ENCODE assay signal across 35 cellular contexts in the genomic region with DNA sequence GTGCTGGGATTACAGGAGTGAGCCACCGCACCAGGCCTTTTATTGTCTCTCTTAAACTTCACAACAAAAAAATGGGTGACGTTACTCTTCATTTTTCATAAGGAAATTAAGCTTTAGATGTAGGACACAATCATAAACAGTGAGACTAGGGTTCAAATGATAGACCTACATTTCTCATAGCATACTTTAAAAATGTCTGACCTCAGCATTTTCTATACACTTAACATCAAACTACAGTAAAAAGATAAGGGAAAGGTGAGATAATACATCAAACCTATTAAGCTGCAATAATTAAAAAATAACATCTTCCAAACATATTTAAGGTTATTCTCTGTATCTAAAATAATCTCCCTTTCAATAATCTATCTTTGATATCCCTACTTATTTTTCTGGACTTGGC.
"Had no signal": no experiment of that assay in that cellular context is flagged by ENCODE, and none has a peak within 500 bp of the region (broad histone marks: within the 10 kb centered on the region; RNA-seq: fewer than 3 reads in every experiment).

No MANE protein-coding gene starts in this region.

- DNase-seq: Karpas-422, Kasumi-1, MG63, MM.1S, MV-4-11, NCI-H1048, NCI-H1092, NCI-H1092 treated with DMSO at 0.1 percent for 48 hours, NCI-H1105, NCI-H1105 treated with DMSO at 0.1 percent for 48 hours, NCI-H1417, NCI-H1417 treated with DMSO at 0.1 percent for 48 hours, NCI-H1436, NCI-H1436 treated with DMSO at 0.1 percent for 48 hours, NCI-H146, NCI-H1694, NCI-H1694 treated with DMSO at 0.1 percent for 48 hours, NCI-H187, NCI-H187 treated with DMSO at 0.1 percent for 48 hours, NCI-H1930, NCI-H2029, NCI-H2029 treated with DMSO at 0.1 percent for 48 hours, NCI-H2081, NCI-H2081 treated with DMSO at 0.1 percent for 48 hours, NCI-H2107, NCI-H2171, NCI-H2171 treated with DMSO at 0.1 percent for 48 hours, NCI-H2227 treated with DMSO at 0.1 percent for 48 hours, NCI-H226, NCI-H345, NCI-H446, NCI-H446 treated with DMSO at 0.1 percent for 48 hours, NCI-H510A, NCI-H510A treated with DMSO at 0.1 percent for 48 hours, NCI-H524 had no signal

- H3K4me3 ChIP-seq: MG63 had no signal

- H3K9me3 ChIP-seq: MG63 had no signal

- H3K36me3 ChIP-seq: MG63 had no signal
